2 cellular contexts compared by ENCODE assay signal in genomic region chr10:29921071-29921446, GRCh38.
TF ChIP-seq lines count a peak whose summit lies in the region.

No MANE protein-coding gene starts in this region.

TF ChIP-seq in IMR-90, 13 proteins besides CTCF, POLR2A, EP300 and RAD21:
- TF ChIP-seq ELK1 (IDR thresholded peaks at IDR 0.05; ENCODE audit: borderline replicate concordance, low read depth, low read length) (no peak), BHLHE40 (IDR thresholded peaks at IDR 0.05; ENCODE audit: low read depth, low read length) (no peak), MAFK (IDR thresholded peaks at IDR 0.05; ENCODE audit: low read depth, low read length) (no peak), MXI1 (IDR thresholded peaks at IDR 0.05; ENCODE audit: borderline replicate concordance, low read depth, low read length) (no peak), RCOR1 (IDR thresholded peaks at IDR 0.05; ENCODE audit: insufficient replicate concordance, low read length) (no peak), CEBPB (IDR thresholded peaks at IDR 0.05; ENCODE audit: low read depth, low read length) (no peak), MAZ (IDR thresholded peaks at IDR 0.05; ENCODE audit: borderline replicate concordance, low read depth, low read length) (no peak), RFX5 (IDR thresholded peaks at IDR 0.05; ENCODE audit: low read depth, low read length) (no peak), FOS (IDR thresholded peaks at IDR 0.05; ENCODE audit: low read depth, low read length) (no peak), NFE2L2 (IDR thresholded peaks at IDR 0.05; ENCODE audit: low read depth, low read length) (no peak), CHD1 (IDR thresholded peaks at IDR 0.05; ENCODE audit: low read depth, low read length) (no peak), SMC3 (IDR thresholded peaks at IDR 0.05; ENCODE audit: low read depth, low read length) (no peak)
- TF ChIP-seq, protein P1, sequence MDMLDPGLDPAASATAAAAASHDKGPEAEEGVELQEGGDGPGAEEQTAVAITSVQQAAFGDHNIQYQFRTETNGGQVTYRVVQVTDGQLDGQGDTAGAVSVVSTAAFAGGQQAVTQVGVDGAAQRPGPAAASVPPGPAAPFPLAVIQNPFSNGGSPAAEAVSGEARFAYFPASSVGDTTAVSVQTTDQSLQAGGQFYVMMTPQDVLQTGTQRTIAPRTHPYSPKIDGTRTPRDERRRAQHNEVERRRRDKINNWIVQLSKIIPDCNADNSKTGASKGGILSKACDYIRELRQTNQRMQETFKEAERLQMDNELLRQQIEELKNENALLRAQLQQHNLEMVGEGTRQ (IDR thresholded peaks at IDR 0.05; ENCODE audit: low read depth, low read length): no peak

TF ChIP-seq in GM12878, 131 proteins besides CTCF, POLR2A, EP300 and RAD21:
- TF ChIP-seq HDAC6 (IDR thresholded peaks at IDR 0.05; ENCODE audit: unreplicated experiment) (no peak), SMAD5 (IDR thresholded peaks at IDR 0.05; ENCODE audit: low read depth) (no peak), NR2F1 (conservative IDR thresholded peaks at IDR 0.05) (no peak), YBX1 (IDR thresholded peaks at IDR 0.05) (no peak), FOXK2 (IDR thresholded peaks at IDR 0.05) (no peak), BRCA1 (IDR thresholded peaks at IDR 0.05; ENCODE audit: low read depth, low read length) (no peak), HDGF (IDR thresholded peaks at IDR 0.05) (no peak), IKZF1 (conservative IDR thresholded peaks at IDR 0.05) (no peak), ATF7 (IDR thresholded peaks at IDR 0.05; ENCODE audit: low read depth) (no peak), TCF3 (IDR thresholded peaks at IDR 0.05; ENCODE audit: borderline replicate concordance, insufficient read depth, low read depth, low read length) (no peak), STAT1 (conservative IDR thresholded peaks at IDR 0.05) (no peak), POLR2AphosphoS2 (IDR thresholded peaks at IDR 0.05; ENCODE audit: low read depth, low read length) (no peak), RELB (IDR thresholded peaks at IDR 0.05; ENCODE audit: low read depth) (no peak), CUX1 (IDR thresholded peaks at IDR 0.05; ENCODE audit: insufficient replicate concordance, low read depth, low read length) (no peak), RFX5 (IDR thresholded peaks at IDR 0.05; ENCODE audit: low read depth, low read length) (no peak)
- TF ChIP-seq, protein P2, sequence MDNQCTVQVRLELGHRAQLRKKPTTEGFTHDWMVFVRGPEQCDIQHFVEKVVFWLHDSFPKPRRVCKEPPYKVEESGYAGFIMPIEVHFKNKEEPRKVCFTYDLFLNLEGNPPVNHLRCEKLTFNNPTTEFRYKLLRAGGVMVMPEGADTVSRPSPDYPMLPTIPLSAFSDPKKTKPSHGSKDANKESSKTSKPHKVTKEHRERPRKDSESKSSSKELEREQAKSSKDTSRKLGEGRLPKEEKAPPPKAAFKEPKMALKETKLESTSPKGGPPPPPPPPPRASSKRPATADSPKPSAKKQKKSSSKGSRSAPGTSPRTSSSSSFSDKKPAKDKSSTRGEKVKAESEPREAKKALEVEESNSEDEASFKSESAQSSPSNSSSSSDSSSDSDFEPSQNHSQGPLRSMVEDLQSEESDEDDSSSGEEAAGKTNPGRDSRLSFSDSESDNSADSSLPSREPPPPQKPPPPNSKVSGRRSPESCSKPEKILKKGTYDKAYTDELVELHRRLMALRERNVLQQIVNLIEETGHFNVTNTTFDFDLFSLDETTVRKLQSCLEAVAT (IDR thresholded peaks at IDR 0.05): no peak
TF ChIP-seq in GM12878: peak in this region for 0.
